ENCODE assay signal across 18 cellular contexts in the genomic region with DNA sequence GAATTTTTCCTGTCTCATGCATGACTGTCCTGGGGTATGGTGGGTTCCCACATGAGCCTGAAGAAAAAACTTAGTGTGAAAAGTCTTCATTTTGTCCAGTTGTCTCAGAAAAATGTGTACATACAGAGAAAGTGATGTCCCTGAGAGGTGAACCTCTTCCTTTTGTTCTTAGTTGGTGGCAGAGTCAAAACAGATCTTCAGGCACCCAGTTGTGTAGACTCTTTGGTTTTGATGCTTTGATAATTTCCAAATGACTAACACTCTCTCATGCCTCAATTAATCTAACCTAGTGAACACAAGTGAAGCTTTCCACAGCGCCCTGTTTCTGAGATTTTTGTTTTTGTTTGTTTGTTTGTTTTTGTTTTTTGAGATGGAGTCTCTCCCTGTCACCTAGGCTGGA.
DNase-seq lines count a peak whose midpoint lies in the region; ATAC-seq lines count a peak whose summit lies in the region.
"Had no signal": no experiment of that assay in that cellular context is flagged by ENCODE, and none has a peak within 500 bp of the region (broad histone marks: within the 10 kb centered on the region; RNA-seq: fewer than 3 reads in every experiment).

No MANE protein-coding gene starts in this region.

- ATAC-seq in GM18870 (IDR thresholded peaks at IDR 0.05; ENCODE audit: unreplicated experiment) (peak; percentile 34), HG02759 (IDR thresholded peaks at IDR 0.05; ENCODE audit: unreplicated experiment) (peak; percentile 40), HG03378 (IDR thresholded peaks at IDR 0.05; ENCODE audit: unreplicated experiment) (peak; percentile 30), GM18861 (IDR thresholded peaks at IDR 0.05; ENCODE audit: unreplicated experiment) (no peak)
- ATAC-seq: GM23338, HCT116 had no signal

- DNase-seq in DMS 273 (lab: John Stamatoyannopoulos, UW; ENCODE audit: unreplicated experiment) (no peak), COLO668 (lab: John Stamatoyannopoulos, UW; ENCODE audit: unreplicated experiment) (no peak), germinal center (ENCODE audit: low spot score) (no peak)
- DNase-seq: Caco-2, EL, Kasumi-1, MV-4-11, NCI-H1436, NCI-H2029 treated with DMSO at 0.1 percent for 48 hours, NCI-H510A, NCI-H82, SW 1271 had no signal
